In the genomic region with DNA sequence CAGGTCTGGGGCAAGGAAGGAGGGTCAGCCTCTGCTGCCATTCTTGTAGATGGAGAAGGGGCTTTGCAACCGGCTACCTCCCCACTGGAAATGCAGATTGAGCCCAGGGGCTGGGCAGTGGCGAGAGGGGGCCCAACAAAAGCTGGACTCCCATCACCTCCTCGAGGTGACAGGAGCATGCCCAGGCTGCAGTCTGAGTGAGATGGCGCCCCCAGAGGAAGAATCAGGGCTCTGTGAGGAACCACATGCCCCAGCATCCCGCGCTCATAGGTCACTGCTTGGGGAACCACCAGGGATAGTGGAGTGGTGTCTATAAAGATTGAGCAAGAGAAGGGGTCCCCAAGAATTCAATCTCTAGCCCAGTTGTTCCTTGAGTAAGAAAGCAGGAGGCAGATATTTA, we compare ENCODE assay signal across 1 cellular context.
TF ChIP-seq lines count a peak whose summit lies in the region.

No MANE protein-coding gene starts in this region.

TF ChIP-seq in K562, 482 proteins besides CTCF, POLR2A, EP300 and RAD21 (continued from another document):
- TF ChIP-seq, protein P1, sequence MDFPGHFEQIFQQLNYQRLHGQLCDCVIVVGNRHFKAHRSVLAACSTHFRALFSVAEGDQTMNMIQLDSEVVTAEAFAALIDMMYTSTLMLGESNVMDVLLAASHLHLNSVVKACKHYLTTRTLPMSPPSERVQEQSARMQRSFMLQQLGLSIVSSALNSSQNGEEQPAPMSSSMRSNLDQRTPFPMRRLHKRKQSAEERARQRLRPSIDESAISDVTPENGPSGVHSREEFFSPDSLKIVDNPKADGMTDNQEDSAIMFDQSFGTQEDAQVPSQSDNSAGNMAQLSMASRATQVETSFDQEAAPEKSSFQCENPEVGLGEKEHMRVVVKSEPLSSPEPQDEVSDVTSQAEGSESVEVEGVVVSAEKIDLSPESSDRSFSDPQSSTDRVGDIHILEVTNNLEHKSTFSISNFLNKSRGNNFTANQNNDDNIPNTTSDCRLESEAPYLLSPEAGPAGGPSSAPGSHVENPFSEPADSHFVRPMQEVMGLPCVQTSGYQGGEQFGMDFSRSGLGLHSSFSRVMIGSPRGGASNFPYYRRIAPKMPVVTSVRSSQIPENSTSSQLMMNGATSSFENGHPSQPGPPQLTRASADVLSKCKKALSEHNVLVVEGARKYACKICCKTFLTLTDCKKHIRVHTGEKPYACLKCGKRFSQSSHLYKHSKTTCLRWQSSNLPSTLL (IDR thresholded peaks at IDR 0.05), result no peak
- TF ChIP-seq NRF1 (conservative IDR thresholded peaks at IDR 0.05 in 1 of 2, IDR thresholded peaks at IDR 0.05 in 1 of 2) (peak; percentile 57 to 63; a peak in 3 of 4 replicates), L3MBTL2 (IDR thresholded peaks at IDR 0.05) (peak; percentile 64), TARDBP (IDR thresholded peaks at IDR 0.05) (no peak), ZNF584 (CRISPR knock-in tag; IDR thresholded peaks at IDR 0.05; ENCODE audit: low read depth) (no peak), HDAC1 (IDR thresholded peaks at IDR 0.05) (no peak), ARID1B (IDR thresholded peaks at IDR 0.05) (no peak), ZBTB11 (CRISPR knock-in tag; IDR thresholded peaks at IDR 0.05) (peak in 1 of 3 experiments; percentile 18; a peak in 1 of 6 replicates), KHSRP (IDR thresholded peaks at IDR 0.05) (no peak)
- TF ChIP-seq, protein P2, sequence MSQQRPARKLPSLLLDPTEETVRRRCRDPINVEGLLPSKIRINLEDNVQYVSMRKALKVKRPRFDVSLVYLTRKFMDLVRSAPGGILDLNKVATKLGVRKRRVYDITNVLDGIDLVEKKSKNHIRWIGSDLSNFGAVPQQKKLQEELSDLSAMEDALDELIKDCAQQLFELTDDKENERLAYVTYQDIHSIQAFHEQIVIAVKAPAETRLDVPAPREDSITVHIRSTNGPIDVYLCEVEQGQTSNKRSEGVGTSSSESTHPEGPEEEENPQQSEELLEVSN (IDR thresholded peaks at IDR 0.05; ENCODE audit: borderline replicate concordance in 1 of 2, extremely low read depth in 1 of 2, insufficient read depth in 1 of 2, insufficient read length in 1 of 2, low read depth in 1 of 2, low read length in 1 of 2, poor library complexity in 1 of 2, severe bottlenecking in 1 of 2), result peak in 1 of 2 experiments; percentile 78
